8 cellular contexts compared by ENCODE assay signal in the genomic region with DNA sequence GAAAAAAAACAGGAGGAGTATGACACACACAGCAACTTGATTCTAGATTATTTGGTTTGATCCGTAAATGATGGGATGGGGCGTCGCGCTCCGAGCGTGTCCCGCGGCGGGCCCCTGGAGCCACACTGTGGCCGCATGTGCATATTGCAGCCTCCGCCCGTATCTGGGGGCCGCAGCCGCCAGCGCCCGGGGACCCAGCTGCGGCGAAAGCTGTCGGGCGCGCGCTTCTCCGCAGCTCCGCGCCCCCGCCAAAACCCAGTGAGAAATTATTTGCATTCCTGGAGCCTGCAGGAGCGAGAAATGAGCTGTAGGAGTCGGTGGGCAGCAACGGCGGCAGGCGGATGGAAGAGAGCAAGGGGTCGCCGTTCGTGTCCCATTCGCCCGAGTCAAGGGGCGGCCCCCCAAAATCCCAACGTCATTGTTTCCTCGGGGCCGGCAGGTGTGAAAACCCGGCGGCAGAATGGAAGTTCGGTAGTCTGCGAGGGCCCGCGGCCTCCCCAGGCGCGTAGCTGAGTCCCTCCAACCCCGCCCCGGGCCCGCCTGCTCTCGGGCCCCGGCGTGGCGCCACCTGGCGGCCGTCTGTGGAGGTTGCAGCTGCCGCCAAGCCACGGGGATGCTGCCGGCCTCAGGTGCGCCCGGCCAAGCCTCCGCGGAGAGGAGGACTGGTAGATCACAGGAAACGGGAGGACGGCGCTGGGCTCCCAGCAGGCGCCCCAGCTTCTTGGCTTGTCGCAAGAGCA.
DNase-seq lines count a peak whose midpoint lies in the region; ATAC-seq and TF ChIP-seq lines count a peak whose summit lies in the region.
"Not testable (repeated sequence)": the region's sequence is repeated elsewhere in the genome, so short reads cannot be mapped to it uniquely, and the experiment has no call there.

No MANE protein-coding gene starts in this region.

- H3K36me3 Mint-ChIP-seq in activated CD4-positive, alpha-beta T cell treated with anti-CD3 and anti-CD28 coated beads for 36 hours (ENCODE audit: low read depth), result not testable (repeated sequence)

- not testable (repeated sequence) for H3K27ac ChIP-seq in caudate nucleus (ENCODE audit: low read depth, low read length)

- not testable (repeated sequence) for H3K27me3 Mint-ChIP-seq in activated CD4-positive, alpha-beta T cell treated with anti-CD3 and anti-CD28 coated beads for 36 hours

- TF ChIP-seq CTCF in AG09319 (IDR thresholded peaks at IDR 0.05; ENCODE audit: low read depth, low read length), result peak; percentile 34

- not testable (repeated sequence) for DNase-seq in AG09319 (ENCODE audit: extremely low read depth, low read depth)
- DNase-seq in NCI-H460 (ENCODE audit: extremely low read depth, low read depth), result peak; percentile 39
- peak; percentile 91 for DNase-seq in activated CD4-positive, alpha-beta T cell treated with anti-CD3 and anti-CD28 coated beads for 36 hours
- peak in 44 of 61 donors; percentile 12 to 79 (median 47) for DNase-seq in caudate nucleus (lab: John Stamatoyannopoulos, UW)
- DNase-seq in kidney tubule cell (ENCODE audit: low spot score), result peak; percentile 81
- DNase-seq in stimulated activated CD4-positive, alpha-beta T cell treated with anti-CD3 and anti-CD28 coated beads, Interleukin-12 subunit alpha, Interleukin-12 subunit beta, amount 100 ng/mL, for 48 hours (ENCODE audit: low read depth in 2 of 3, low spot score in 1 of 3), result peak; percentile 73 to 77 (median 75)

- not testable (repeated sequence) for H3K27ac Mint-ChIP-seq in activated CD4-positive, alpha-beta T cell treated with anti-CD3 and anti-CD28 coated beads for 36 hours

- not testable (repeated sequence) for H3K4me1 Mint-ChIP-seq in activated CD4-positive, alpha-beta T cell treated with anti-CD3 and anti-CD28 coated beads for 36 hours

- H3K4me3 Mint-ChIP-seq in activated CD4-positive, alpha-beta T cell treated with anti-CD3 and anti-CD28 coated beads for 36 hours, result peak overlapping the region; percentile 28

- intact Hi-C loops in activated CD4-positive, alpha-beta T cell treated with anti-CD3 and anti-CD28 coated beads for 36 hours (cut with DNase I, micrococcal nuclease), result not testable (repeated sequence)

- POLR2A ChIA-PET in activated CD4-positive, alpha-beta T cell treated with anti-CD3 and anti-CD28 coated beads for 36 hours (lab: Charles Lee), result not testable (repeated sequence)

- CTCF ChIA-PET in activated CD4-positive, alpha-beta T cell treated with anti-CD3 and anti-CD28 coated beads for 36 hours (lab: Charles Lee), result interaction anchor here (0.6 kb wide), 1 partner anchor 80 kb away, joined by 4 read pairs; no protein-coding TSS in a partner anchor

- peak; percentile 93 for ATAC-seq in GM19043 (IDR thresholded peaks at IDR 0.05; ENCODE audit: low read depth, unreplicated experiment)
- ATAC-seq in HG03159 (IDR thresholded peaks at IDR 0.05; ENCODE audit: unreplicated experiment), result peak; percentile 92
- peak; percentile 92 for ATAC-seq in activated CD4-positive, alpha-beta T cell treated with anti-CD3 and anti-CD28 coated beads for 36 hours

- H3K9me3 Mint-ChIP-seq in activated CD4-positive, alpha-beta T cell treated with anti-CD3 and anti-CD28 coated beads for 36 hours (ENCODE audit: low read depth), result not testable (repeated sequence)
